8 cellular contexts compared by ENCODE assay signal in the genomic region with DNA sequence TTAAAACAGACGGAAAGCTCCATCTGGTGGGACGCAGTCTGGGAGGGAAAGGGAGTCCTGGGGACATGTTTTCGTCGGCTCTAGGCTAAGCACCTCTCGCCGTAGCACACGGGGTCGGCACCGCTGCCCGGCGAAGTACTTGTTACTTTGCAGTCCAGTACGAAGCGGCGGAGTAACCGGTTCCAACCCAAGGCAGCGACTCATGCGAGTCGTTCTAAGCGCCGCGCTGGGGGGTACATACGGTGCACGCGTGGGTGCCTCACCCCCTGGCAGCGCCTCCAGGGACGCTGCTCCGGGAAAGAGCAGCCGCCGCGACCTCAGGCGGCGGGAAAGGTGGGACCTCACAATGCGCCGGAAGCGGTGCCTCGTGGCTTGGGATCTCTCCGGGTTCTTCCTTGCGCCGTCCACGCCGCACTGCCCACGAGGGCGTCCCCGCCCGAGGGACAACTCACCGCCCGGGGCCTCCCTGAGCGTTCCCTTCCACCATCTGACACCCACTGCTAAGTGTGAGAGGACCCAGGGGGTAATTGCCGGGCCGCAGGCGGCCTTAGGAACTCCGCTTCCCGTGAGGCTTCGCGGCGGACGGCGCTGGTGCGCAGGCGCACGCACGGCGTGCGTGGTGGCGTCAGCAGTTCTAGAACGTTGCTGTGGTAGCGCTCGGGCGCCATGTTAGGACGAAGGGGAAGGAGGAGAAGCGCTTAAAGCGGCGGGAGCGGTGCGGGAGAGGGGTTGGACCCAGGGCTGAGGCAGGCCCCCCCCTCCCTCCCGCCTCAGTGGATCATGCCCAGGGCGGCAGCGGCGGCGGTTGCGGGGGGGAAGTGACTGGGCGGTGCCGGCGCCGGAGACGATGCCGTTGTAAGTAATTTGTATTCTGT. TPM values are rescaled to one million over a fixed set of nuclear protein-coding genes. Genes with fewer than 3 reads are reported as not detected.
DNase-seq lines count a peak whose midpoint lies in the region; ATAC-seq, FAIRE-seq and TF ChIP-seq lines count a peak whose summit lies in the region.

A gene (plus strand): TSS at position 637 of the 875 bp plus-strand sequence. CDS start 211 bp downstream, at position 848.

- 0% methylated on average over 79 to 87 of the region's 87 CpGs for WGBS in small intestine, 3 donors

- DNase-seq in NCI-H2196 (lab: John Stamatoyannopoulos, UW; ENCODE audit: unreplicated experiment), result peak; percentile 86
- peak; percentile 89 to 92 for DNase-seq in breast epithelium (ENCODE audit: low spot score in 2 of 2)
- peak; percentile 94 for DNase-seq in small intestine

- peaks cover 15% of the 10 kb centered on the region for H3K4me1 ChIP-seq in ACC112 (ENCODE audit: control insufficient read depth, insufficient read depth, low read length, unreplicated experiment)
- H3K4me1 ChIP-seq in breast epithelium, result peaks cover 0 to 15% of the 10 kb centered on the region in 2 donors
- H3K4me1 ChIP-seq in iPS-20b (ENCODE audit: insufficient read depth, low read length), result peaks cover 17% of the 10 kb centered on the region; the same call in 1 of the 2 replicates
- H3K4me1 ChIP-seq in small intestine (ENCODE audit: control insufficient read depth in 2 of 2, insufficient read depth in 1 of 2, low read depth in 1 of 2, low read length in 1 of 2), result peaks cover 5 to 7% of the 10 kb centered on the region in 2 donors

- FAIRE-seq in small intestine (lab: Jason Lieb, UNC), result no peak

- intact Hi-C loops in breast epithelium (cut with DNase I; ENCODE audit: low total_unique reads), result no loop called here

- H2AFZ ChIP-seq in ACC112 (ENCODE audit: low read length, unreplicated experiment), result peak within 1 kb of the TSS; percentile 91

- peaks cover 54% of the 10 kb centered on the region for H3K79me2 ChIP-seq in ACC112 (ENCODE audit: control insufficient read depth, insufficient read depth, low read length, unreplicated experiment)

- TF ChIP-seq POLR2A in breast epithelium (IDR thresholded peaks at IDR 0.05), result peak; percentile 45

- H3K27me3 ChIP-seq in ACC112 (ENCODE audit: insufficient read depth, low read length) (no peaks in the 10 kb centered on the region), breast epithelium (no peaks in the 10 kb centered on the region), iPS-20b (ENCODE audit: insufficient read depth, low read length) (no peaks in the 10 kb centered on the region), small intestine (ENCODE audit: control insufficient read depth in 2 of 2, insufficient read depth in 2 of 2, low read length in 2 of 2) (no peaks in the 10 kb centered on the region)

- H3K9me3 ChIP-seq in breast epithelium, result no peaks in the 10 kb centered on the region
- no peaks in the 10 kb centered on the region for H3K9me3 ChIP-seq in iPS-20b (ENCODE audit: insufficient read depth, low read depth, low read length)
- no peaks in the 10 kb centered on the region for H3K9me3 ChIP-seq in small intestine (ENCODE audit: control insufficient read depth, low read depth)

- H3K36me3 ChIP-seq in ACC112 (ENCODE audit: insufficient read depth, low read length), result peaks cover 7% of the 10 kb centered on the region; the same call in 1 of the 2 replicates
- no peaks in the 10 kb centered on the region for H3K36me3 ChIP-seq in breast epithelium
- H3K36me3 ChIP-seq in iPS-20b (ENCODE audit: insufficient read depth, low read depth, low read length), result peaks cover 12% of the 10 kb centered on the region; the same call in 1 of the 2 replicates
- H3K36me3 ChIP-seq in small intestine (ENCODE audit: control insufficient read depth in 2 of 2, insufficient read depth in 2 of 2, low read length in 2 of 2), result no peaks in the 10 kb centered on the region

- ATAC-seq in GM18868 (IDR thresholded peaks at IDR 0.05; ENCODE audit: unreplicated experiment), result peak; percentile 91
- ATAC-seq in HG03108 (IDR thresholded peaks at IDR 0.05; ENCODE audit: unreplicated experiment), result peak; percentile 81

- H3K27ac ChIP-seq in ACC112 (ENCODE audit: low read depth, low read length), result peak within 1 kb of the TSS; percentile 81
- peak within 1 kb of the TSS; percentile 96 for H3K27ac ChIP-seq in VCaP
- H3K27ac ChIP-seq in breast epithelium, result peak within 1 kb of the TSS; percentile 99
- H3K27ac ChIP-seq in iPS-20b (ENCODE audit: low read length), result peak within 1 kb of the TSS; percentile 100
- H3K27ac ChIP-seq in small intestine (ENCODE audit: low read depth in 1 of 2, low read length in 1 of 2), result peak within 1 kb of the TSS; percentile 89 to 93

- H3K4me3 ChIP-seq in ACC112 (ENCODE audit: low read depth, low read length), result peak within 1 kb of the TSS; percentile 92
- peak within 1 kb of the TSS; percentile 82 to 95 (median 93) for H3K4me3 ChIP-seq in breast epithelium
- peak within 1 kb of the TSS; percentile 99 for H3K4me3 ChIP-seq in iPS-20b (ENCODE audit: low read length)
- H3K4me3 ChIP-seq in small intestine (ENCODE audit: low read depth in 1 of 2, low read length in 2 of 2), result peak within 1 kb of the TSS; percentile 96 to 97

- TF ChIP-seq CTCF in VCaP (conservative IDR thresholded peaks at IDR 0.05) (peak; percentile 26; the same call in 1 of the 2 replicates), breast epithelium (IDR thresholded peaks at IDR 0.05) (no peak)

- peak within 1 kb of the TSS; percentile 96 for H3K9ac ChIP-seq in iPS-20b (ENCODE audit: low read depth, low read length)

RNA-seq across cellular contexts. Expression of the gene that starts here (rescaled TPM):
- total RNA-seq in breast epithelium, result 100 to 1,000 TPM; 110 to 254 (median 187) TPM
- 10 to 100 TPM; 58.1 to 74.9 (median 73.2) TPM for polyA plus RNA-seq in small intestine

Comparison
In these comparisons a context has a peak if more than half of its experiments do, and no peak if none do; other contexts are left out.
1. Peak in every context shown above with its lines: DNase-seq, ATAC-seq, H3K4me3 ChIP-seq and H3K27ac ChIP-seq.